1 cellular context compared by ENCODE assay signal in genomic region chr12:86312258-86312657, GRCh38.
TF ChIP-seq lines count a peak whose summit lies in the region.

No MANE protein-coding gene starts in this region.

TF ChIP-seq in SK-N-SH treated with all-trans-retinoic acid at 6 μM for 48 hours, 23 proteins besides CTCF, POLR2A, EP300 and RAD21 (continued from another document):
- TF ChIP-seq TOX (CRISPR knock-in tag; IDR thresholded peaks at IDR 0.05; ENCODE audit: borderline replicate concordance) = no peak
- TF ChIP-seq CSDC2 (CRISPR knock-in tag; IDR thresholded peaks at IDR 0.05) = no peak
